ENCODE assay signal across 8 cellular contexts in the genomic region with DNA sequence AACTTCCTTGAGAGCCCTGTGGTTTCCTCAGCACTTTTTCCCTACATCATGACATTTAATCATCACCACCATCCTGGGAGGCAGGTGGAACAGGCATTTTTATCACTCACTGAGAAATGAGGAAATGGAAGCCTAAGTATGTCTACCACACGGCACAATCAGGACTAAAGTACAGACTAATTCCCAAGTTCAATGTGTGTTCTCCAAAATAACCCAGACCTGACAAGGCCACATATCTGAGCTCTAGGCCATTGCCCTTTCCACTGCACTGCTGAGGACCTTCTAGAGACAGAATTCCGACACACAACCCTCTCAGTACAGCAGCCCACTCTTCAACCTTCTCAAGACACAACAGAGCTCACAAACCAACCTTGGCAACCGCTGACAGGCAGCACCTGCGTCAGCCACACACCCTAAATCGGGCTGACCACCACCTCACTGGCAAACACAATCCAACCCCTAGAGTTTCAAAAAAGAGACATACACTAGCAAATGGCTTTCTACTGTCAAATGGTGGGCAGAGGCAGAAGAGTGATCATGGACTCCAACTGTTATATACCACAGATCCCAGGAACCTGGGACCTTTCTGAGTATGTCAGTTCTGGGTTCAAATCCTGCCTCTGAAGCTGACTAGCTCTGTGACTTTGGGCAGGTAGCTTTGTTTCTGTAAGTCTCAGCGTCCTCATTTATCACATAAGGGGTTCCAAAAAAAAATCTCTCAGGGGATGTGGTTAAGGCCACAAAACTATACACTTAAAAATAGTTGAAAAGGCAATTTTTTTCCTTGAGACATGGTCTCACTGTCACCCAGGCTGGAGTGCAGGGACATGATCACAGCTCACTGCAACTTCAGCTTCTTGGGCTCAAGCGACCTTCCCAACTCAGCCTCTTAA. TPM values are rescaled to one million over a fixed set of nuclear protein-coding genes. Genes with fewer than 3 reads are reported as not detected.
DNase-seq lines count a peak whose midpoint lies in the region; ATAC-seq and TF ChIP-seq lines count a peak whose summit lies in the region.
"Had no signal": no experiment of that assay in that cellular context is flagged by ENCODE, and none has a peak within 500 bp of the region (broad histone marks: within the 10 kb centered on the region; RNA-seq: fewer than 3 reads in every experiment).

No MANE protein-coding gene starts in this region.

- H3K27ac ChIP-seq in OCI-LY3 (ENCODE audit: low read length), result no peak overlapping the region

- peaks cover 50% of the 10 kb centered on the region for H3K4me1 ChIP-seq in OCI-LY3 (ENCODE audit: low read length)

- peaks cover 41% of the 10 kb centered on the region for H3K79me2 ChIP-seq in OCI-LY3 (ENCODE audit: low read length)

- peak; percentile 27 for ATAC-seq in GM18498 (IDR thresholded peaks at IDR 0.05; ENCODE audit: unreplicated experiment)
- peak; percentile 25 for ATAC-seq in GM21526 (IDR thresholded peaks at IDR 0.05; ENCODE audit: low FRiP score, unreplicated experiment)
- no peak for ATAC-seq in HG03571 (IDR thresholded peaks at IDR 0.05; ENCODE audit: unreplicated experiment)
- no peak for ATAC-seq in HG03378 (IDR thresholded peaks at IDR 0.05; ENCODE audit: unreplicated experiment)

- peak overlapping the region; percentile 48 for H3K4me2 ChIP-seq in OCI-LY3 (ENCODE audit: low read length)

- H4K20me1 ChIP-seq in OCI-LY3 (ENCODE audit: insufficient read depth, low read length), result 0 out of 2 replicates have a peak, but pooled peaks cover 1% of the 10 kb centered on the region

- no peak for DNase-seq in neural crest cell (ENCODE audit: low read depth, low spot score)
- DNase-seq in HFFc6, result no peak
- DNase-seq: stimulated activated CD4-positive, alpha-beta T cell treated with anti-CD3 and anti-CD28 coated beads, Interleukin-12 subunit alpha, Interleukin-12 subunit beta, amount 100 ng/mL, for 4 hours had no signal

- H3K36me3 ChIP-seq in OCI-LY3 (replicated peaks; ENCODE audit: low read depth, low read length), result peaks cover 10% of the 10 kb centered on the region

- H3K36me3 Mint-ChIP-seq in neural crest cell (ENCODE audit: low read depth) (peaks cover 3% of the 10 kb centered on the region), HFFc6 (ENCODE audit: low read depth) (no peaks in the 10 kb centered on the region)

- peak overlapping the region; percentile 58 for H3K27ac Mint-ChIP-seq in neural crest cell (ENCODE audit: unreplicated experiment)
- no peak overlapping the region for H3K27ac Mint-ChIP-seq in HFFc6

- TF ChIP-seq CTCF in OCI-LY3 (IDR thresholded peaks at IDR 0.05; ENCODE audit: low read depth, low read length) (no peak), neural crest cell (conservative IDR thresholded peaks at IDR 0.05) (no peak), HFFc6 (IDR thresholded peaks at IDR 0.05) (no peak)

- no peaks in the 10 kb centered on the region for H3K9me3 ChIP-seq in OCI-LY3 (ENCODE audit: insufficient read depth, low read length)

- H3K4me3 Mint-ChIP-seq in neural crest cell (no peak overlapping the region), HFFc6 (no peak overlapping the region)

- H3K4me1 Mint-ChIP-seq in neural crest cell (peaks cover 22% of the 10 kb centered on the region), HFFc6 (ENCODE audit: low read depth) (peaks cover 25% of the 10 kb centered on the region)

- no peak overlapping the region for H3K4me3 ChIP-seq in OCI-LY3 (ENCODE audit: low read length)

- H3K27me3 Mint-ChIP-seq in neural crest cell (ENCODE audit: low read depth) (no peaks in the 10 kb centered on the region), HFFc6 (ENCODE audit: insufficient read depth) (no peaks in the 10 kb centered on the region)

- H3K9me3 Mint-ChIP-seq in neural crest cell, result no peaks in the 10 kb centered on the region
- H3K9me3 Mint-ChIP-seq in HFFc6, result no peaks in the 10 kb centered on the region

- no peaks in the 10 kb centered on the region for H3K27me3 ChIP-seq in OCI-LY3 (ENCODE audit: low read depth, low read length)

- no peak overlapping the region for H2AFZ ChIP-seq in OCI-LY3 (ENCODE audit: low read depth, low read length)

- no peak overlapping the region for H3K9ac ChIP-seq in OCI-LY3 (ENCODE audit: low read length)

RNA-seq across cellular contexts. Expression of gene SMCO4, which starts 16.3 kb away (rescaled TPM):
- 23.1 and 25.1 TPM in 2 replicates for total RNA-seq in neural crest cell
- 10 to 100 TPM in 4 of 6 experiments, 1 to 10 TPM in 2; 8.6 to 13.1 (median 11.0) TPM for total RNA-seq in HFFc6 (2021; fragmentation: NEBNext Ultra II Directional; extraction: Animal tissue kit (Norgen Biotek cat#: 25700))

Comparison
In these comparisons a context has a peak if more than half of its experiments do, and no peak if none do; other contexts are left out.
1. ATAC-seq: peak in GM18498 (single experiment) and GM21526 (single experiment); none in HG03571 (single experiment) and HG03378 (single experiment).